ENCODE assay signal across 28 cellular contexts in genomic region chrX:5810636-5811035, GRCh38.
"Had no signal": no experiment of that assay in that cellular context is flagged by ENCODE, and none has a peak within 500 bp of the region (broad histone marks: within the 10 kb centered on the region; RNA-seq: fewer than 3 reads in every experiment).

No MANE protein-coding gene starts in this region.

- ATAC-seq: foreskin keratinocyte; gastroesophageal sphincter; heart left ventricle; left cardiac atrium; left lung; mucosa of descending colon; natural killer cell treated with Interleukin-12 subunit alpha and Interleukin-12 subunit beta and Interleukin-15 and Interleukin-18, amount 100 ng/mL, for 72 hours; sciatic nerve; stimulated activated naive CD8-positive, alpha-beta T cell treated with anti-CD3 and anti-CD28 coated beads, Interleukin-15, amount 100 ng/mL, for 72 hours; upper lobe of right lung had no signal

- H3K27ac Mint-ChIP-seq: dendritic cell treated with granulocyte-macrophage colony-stimulating factor and Interleukin-4, amounts not matched to agents 40 ng/mL and 50 ng/mL, for 4 days; natural killer cell treated with Interleukin-12 subunit alpha and Interleukin-12 subunit beta and Interleukin-15 and Interleukin-18, amount 100 ng/mL, for 72 hours; neural progenitor cell; progenitor cell of endocrine pancreas; stimulated activated naive CD8-positive, alpha-beta T cell treated with anti-CD3 and anti-CD28 coated beads, Interleukin-15, amount 100 ng/mL, for 72 hours had no signal

- DNase-seq: colonic mucosa; effector CD8-positive, alpha-beta T cell; foreskin keratinocyte; heart left ventricle; left cardiac atrium; left lung; mucosa of descending colon; naive B cell; stimulated activated CD4-positive, alpha-beta T cell treated with anti-CD3 and anti-CD28 coated beads, Interleukin-12 subunit alpha, Interleukin-12 subunit beta, amount 100 ng/mL, for 4 hours; stimulated activated CD4-positive, alpha-beta T cell treated with anti-CD3 and anti-CD28 coated beads, Interleukin-1b, Interleukin-23, amount 100 ng/mL, for 48 hours; stimulated activated CD4-positive, alpha-beta T cell treated with anti-CD3 and anti-CD28 coated beads, Interleukin-4, amount 100 ng/mL, for 1 hour; stimulated activated CD8-positive, alpha-beta memory T cell treated with anti-CD3 and anti-CD28 coated beads, Interleukin-4, amount 100 ng/mL, for 48 hours; stimulated activated naive CD4-positive, alpha-beta T cell; stimulated activated naive CD8-positive, alpha-beta T cell treated with anti-CD3 and anti-CD28 coated beads, Interleukin-15, amount 100 ng/mL, for 72 hours; transverse colon; upper lobe of right lung; uterus had no signal

- H3K27ac ChIP-seq: colonic mucosa, esophagus muscularis mucosa, foreskin keratinocyte, gastroesophageal sphincter, heart left ventricle, hepatocyte, left lung, neural progenitor cell, parathyroid adenoma, suprapubic skin, transverse colon, upper lobe of right lung, uterus had no signal

- H3K9me3 ChIP-seq: colonic mucosa, gastroesophageal sphincter, left lung, mucosa of descending colon, suprapubic skin, transverse colon, upper lobe of right lung, uterus had no signal

- H3K4me3 Mint-ChIP-seq: dendritic cell treated with granulocyte-macrophage colony-stimulating factor and Interleukin-4, amounts not matched to agents 40 ng/mL and 50 ng/mL, for 4 days; naive B cell; natural killer cell treated with Interleukin-12 subunit alpha and Interleukin-12 subunit beta and Interleukin-15 and Interleukin-18, amount 100 ng/mL, for 72 hours; neural progenitor cell; stimulated activated naive CD8-positive, alpha-beta T cell treated with anti-CD3 and anti-CD28 coated beads, Interleukin-15, amount 100 ng/mL, for 72 hours had no signal

- H3K9me3 Mint-ChIP-seq: natural killer cell treated with Interleukin-12 subunit alpha and Interleukin-12 subunit beta and Interleukin-15 and Interleukin-18, amount 100 ng/mL, for 72 hours; stimulated activated naive CD8-positive, alpha-beta T cell treated with anti-CD3 and anti-CD28 coated beads, Interleukin-15, amount 100 ng/mL, for 72 hours had no signal

- H3K36me3 Mint-ChIP-seq: naive B cell; natural killer cell treated with Interleukin-12 subunit alpha and Interleukin-12 subunit beta and Interleukin-15 and Interleukin-18, amount 100 ng/mL, for 72 hours; neural progenitor cell had no signal

- H3K4me3 ChIP-seq: colonic mucosa, esophagus muscularis mucosa, gastroesophageal sphincter, heart left ventricle, hepatocyte, left lung, mucosa of descending colon, neural progenitor cell, smooth muscle cell, suprapubic skin, transverse colon, upper lobe of right lung, uterus had no signal

- H3K4me1 ChIP-seq: colonic mucosa, esophagus muscularis mucosa, foreskin keratinocyte, gastroesophageal sphincter, heart left ventricle, left lung, neural progenitor cell, parathyroid adenoma, suprapubic skin, transverse colon, upper lobe of right lung, uterus had no signal

- H3K9ac ChIP-seq: neural progenitor cell, parathyroid adenoma had no signal

- H3K36me3 ChIP-seq: colonic mucosa, esophagus muscularis mucosa, gastroesophageal sphincter, heart left ventricle, left lung, neural progenitor cell, suprapubic skin, transverse colon, upper lobe of right lung, uterus had no signal

- H3K27me3 ChIP-seq: colonic mucosa, esophagus muscularis mucosa, foreskin keratinocyte, gastroesophageal sphincter, heart left ventricle, hepatocyte, left lung, neural progenitor cell, suprapubic skin, transverse colon, upper lobe of right lung, uterus had no signal

- H3K4me1 Mint-ChIP-seq: naive B cell; neural progenitor cell; stimulated activated naive CD8-positive, alpha-beta T cell treated with anti-CD3 and anti-CD28 coated beads, Interleukin-15, amount 100 ng/mL, for 72 hours had no signal

- H3K27me3 Mint-ChIP-seq: dendritic cell treated with granulocyte-macrophage colony-stimulating factor and Interleukin-4, amounts not matched to agents 40 ng/mL and 50 ng/mL, for 4 days; natural killer cell treated with Interleukin-12 subunit alpha and Interleukin-12 subunit beta and Interleukin-15 and Interleukin-18, amount 100 ng/mL, for 72 hours; progenitor cell of endocrine pancreas; stimulated activated naive CD8-positive, alpha-beta T cell treated with anti-CD3 and anti-CD28 coated beads, Interleukin-15, amount 100 ng/mL, for 72 hours had no signal
